ENCODE assay signal across 8 cellular contexts in genomic region chr6:46042355-46042999, GRCh38. TPM values are rescaled to one million over a fixed set of nuclear protein-coding genes. Genes with fewer than 3 reads are reported as not detected.
DNase-seq lines count a peak whose midpoint lies in the region; ATAC-seq and TF ChIP-seq lines count a peak whose summit lies in the region.

No MANE protein-coding gene starts in this region.

- no peak overlapping the region for H3K27ac Mint-ChIP-seq in Caco-2 (ENCODE audit: unreplicated experiment)
- H3K27ac Mint-ChIP-seq in central memory CD8-positive, alpha-beta T cell (ENCODE audit: low read depth) = no peak overlapping the region

- H3K4me1 ChIP-seq in Caco-2 = no peaks in the 10 kb centered on the region
- no peaks in the 10 kb centered on the region for H3K4me1 ChIP-seq in liver (ENCODE audit: control insufficient read depth in 4 of 4, insufficient read depth in 4 of 4, low read length in 3 of 4)

- no TSS peak for BruUV-seq in Caco-2 (replicated peaks; lab: Mats Ljungman, UMichigan)

- H3K27me3 Mint-ChIP-seq in Caco-2 (ENCODE audit: insufficient read depth, unreplicated experiment) = no peaks in the 10 kb centered on the region
- H3K27me3 Mint-ChIP-seq in central memory CD8-positive, alpha-beta T cell = no peaks in the 10 kb centered on the region

- peak; percentile 78 to 89 for TF ChIP-seq RAD21 in liver (IDR thresholded peaks at IDR 0.05)

- CTCF ChIA-PET in Caco-2 (lab: Charles Lee) = no interaction called here

- ATAC-seq in GM18861 (IDR thresholded peaks at IDR 0.05; ENCODE audit: unreplicated experiment) (peak; percentile 94), HG03139 (IDR thresholded peaks at IDR 0.05; ENCODE audit: unreplicated experiment) (peak; percentile 90), GM18505 (IDR thresholded peaks at IDR 0.05; ENCODE audit: unreplicated experiment) (no peak)
- peak; percentile 56 for ATAC-seq in central memory CD8-positive, alpha-beta T cell (replicated peaks; ENCODE audit: extremely low read depth, poor library complexity, severe bottlenecking)

- intact Hi-C loops in Caco-2 (cut with micrococcal nuclease; ENCODE audit: unreplicated experiment) = loop anchor here (1.0 kb wide), 1 partner anchor 368 kb away; no protein-coding TSS in a partner anchor

- no peak overlapping the region for H3K4me3 Mint-ChIP-seq in Caco-2 (ENCODE audit: unreplicated experiment)
- H3K4me3 Mint-ChIP-seq in central memory CD8-positive, alpha-beta T cell = no peak overlapping the region

- DNase-seq in Caco-2 (peak; percentile 37 to 44), NCI-H748 treated with DMSO at 0.1 percent for 48 hours (lab: John Stamatoyannopoulos, UW) (peak; percentile 86), ecto neural progenitor cell (ENCODE audit: low spot score) (no peak)
- DNase-seq in central memory CD8-positive, alpha-beta T cell (ENCODE audit: low spot score in 2 of 2) = no peak

- 55% methylated on average over 5 of the region's 5 CpGs for WGBS in liver

- H3K9me3 Mint-ChIP-seq in Caco-2 (ENCODE audit: unreplicated experiment) = no peaks in the 10 kb centered on the region
- H3K9me3 Mint-ChIP-seq in central memory CD8-positive, alpha-beta T cell = no peaks in the 10 kb centered on the region

- H3K4me3 ChIP-seq in Caco-2 (ENCODE audit: low read depth, low read length) (no peak overlapping the region), liver (ENCODE audit: low read depth in 1 of 3, low read length in 3 of 3) (no peak overlapping the region)

- H3K27ac ChIP-seq in liver (ENCODE audit: low read depth in 1 of 2, low read length in 2 of 2) = no peak overlapping the region

- H3K36me3 ChIP-seq in Caco-2 (ENCODE audit: control insufficient read depth, insufficient read depth, low read length) = no peaks in the 10 kb centered on the region
- no peaks in the 10 kb centered on the region for H3K36me3 ChIP-seq in liver (ENCODE audit: control insufficient read depth in 4 of 4, insufficient read depth in 3 of 4, low read depth in 1 of 4, low read length in 3 of 4)

- POLR2A ChIA-PET in Caco-2 (lab: Charles Lee) = no interaction called here

- H3K27me3 ChIP-seq in Caco-2 (replicated peaks; ENCODE audit: control insufficient read depth, insufficient read depth, low read length) = no peaks in the 10 kb centered on the region; the same call in 1 of the 2 replicates
- no peaks in the 10 kb centered on the region for H3K27me3 ChIP-seq in liver (ENCODE audit: control insufficient read depth in 4 of 4, insufficient read depth in 4 of 4, low read length in 3 of 4)

- TF ChIP-seq CTCF in Caco-2 (IDR thresholded peaks at IDR 0.05; ENCODE audit: insufficient read depth in 1 of 2, low read depth in 1 of 2, low read length in 1 of 2, severe bottlenecking in 1 of 2, unreplicated experiment in 1 of 2) = peak; percentile 44 to 58
- peak; percentile 59 for TF ChIP-seq CTCF in liver (IDR thresholded peaks at IDR 0.05; ENCODE audit: low read depth, low read length, missing input control)

- H3K9me3 ChIP-seq in Caco-2 (no peaks in the 10 kb centered on the region), liver (ENCODE audit: control insufficient read depth in 4 of 4, low read length in 3 of 4) (no peaks in the 10 kb centered on the region)

- no peak for TF ChIP-seq POLR2A in GM18505 (IDR thresholded peaks at IDR 0.05; ENCODE audit: borderline replicate concordance, extremely low read depth, insufficient read depth, insufficient read length)

- H3K9ac ChIP-seq in liver (ENCODE audit: low read depth in 1 of 2, low read length in 2 of 2) = no peak overlapping the region

- no peaks in the 10 kb centered on the region for H3K36me3 Mint-ChIP-seq in Caco-2 (ENCODE audit: insufficient read depth, unreplicated experiment)
- no peaks in the 10 kb centered on the region for H3K36me3 Mint-ChIP-seq in central memory CD8-positive, alpha-beta T cell (ENCODE audit: insufficient read depth)

- no peaks in the 10 kb centered on the region for H3K4me1 Mint-ChIP-seq in Caco-2 (ENCODE audit: low read depth, unreplicated experiment)
- no peaks in the 10 kb centered on the region for H3K4me1 Mint-ChIP-seq in central memory CD8-positive, alpha-beta T cell

TF ChIP-seq in liver, 16 proteins besides CTCF, POLR2A, EP300 and RAD21:
- no peak for TF ChIP-seq TAF1 (conservative IDR thresholded peaks at IDR 0.05)

RNA-seq across cellular contexts. Expression of gene CLIC5, which starts 26.8 kb away (rescaled TPM):
- total RNA-seq in Caco-2 (2022) = 15.1 and 15.6 TPM in 2 replicates
- under 1 TPM; 0.05 to 0.33 TPM for total RNA-seq in liver
- under 1 TPM; 0.09 to 0.18 TPM for polyA plus RNA-seq in liver

Comparison
In these comparisons a context has a peak if more than half of its experiments do, and no peak if none do; other contexts are left out.
1. DNase-seq: peak in Caco-2 (2 of 2) and NCI-H748 treated with DMSO at 0.1 percent for 48 hours (single experiment); none in central memory CD8-positive, alpha-beta T cell (0 of 2) and ecto neural progenitor cell (single experiment).
2. RNA of gene CLIC5, which starts 26.8 kb away (total RNA-seq): 15.1 to 15.6 TPM in Caco-2; 0.05 to 0.33 TPM in liver; every median in the first group is over 10 times any median in the second.